In genomic region chr2:53787911-53788289, GRCh38 we compare ENCODE assay signal across 8 cellular contexts. TPM values are rescaled to one million over a fixed set of nuclear protein-coding genes. Genes with fewer than 3 reads are reported as not detected.
A peak's percentile ranks its signal among the peaks of the same experiment; 100 is the strongest.
DNase-seq lines count a peak whose midpoint lies in the region; TF ChIP-seq lines count a peak whose summit lies in the region.

No MANE protein-coding gene starts in this region.

- TF ChIP-seq CTCF in A673 (conservative IDR thresholded peaks at IDR 0.05; ENCODE audit: low read depth, low read length): no peak
- no peak for TF ChIP-seq CTCF in HL-60 (IDR thresholded peaks at IDR 0.05; ENCODE audit: insufficient read depth, low read length)
- no peak for TF ChIP-seq CTCF in brain microvascular endothelial cell (IDR thresholded peaks at IDR 0.05; ENCODE audit: low read depth, low read length, missing control alignments)
- no peak for TF ChIP-seq CTCF in mesothelial cell of epicardium (IDR thresholded peaks at IDR 0.05; ENCODE audit: unreplicated experiment)

- peaks cover 39% of the 10 kb centered on the region for H3K4me1 Mint-ChIP-seq in mesothelial cell of epicardium

- no peaks in the 10 kb centered on the region for H3K9me3 Mint-ChIP-seq in mesothelial cell of epicardium

- BruUV-seq in A673 (replicated peaks; lab: Mats Ljungman, UMichigan): no TSS peak

- H3K4me3 ChIP-seq in A673 (ENCODE audit: low read depth, low read length, poor library complexity, severe bottlenecking): peak overlapping the region; percentile 73
- peak overlapping the region; percentile 78 for H3K4me3 ChIP-seq in HL-60 (replicated peaks; ENCODE audit: insufficient read depth, low read length)
- H3K4me3 ChIP-seq in brain microvascular endothelial cell (ENCODE audit: low read depth, low read length): peak overlapping the region; percentile 70

- peaks cover 10% of the 10 kb centered on the region for H3K4me1 ChIP-seq in A673 (ENCODE audit: insufficient read depth, low read length, poor library complexity, severe bottlenecking)

- POLR2A ChIA-PET in A673 (lab: Charles Lee; ENCODE audit: low non-redundant PET): no interaction called here

- no peaks in the 10 kb centered on the region for H3K36me3 ChIP-seq in A673 (ENCODE audit: insufficient read depth, low read length, poor library complexity, severe bottlenecking)
- no peaks in the 10 kb centered on the region for H3K36me3 ChIP-seq in brain microvascular endothelial cell (replicated peaks)

- CTCF ChIA-PET in A673 (lab: Charles Lee): no interaction called here

- no peaks in the 10 kb centered on the region for H3K9me3 ChIP-seq in A673 (ENCODE audit: low read depth, low read length, poor library complexity, severe bottlenecking)

- no peaks in the 10 kb centered on the region for H3K27me3 Mint-ChIP-seq in mesothelial cell of epicardium (ENCODE audit: low read depth)

- in situ Hi-C loops in brain microvascular endothelial cell (cut with HindIII; ENCODE audit: low pct_ligation_motif_present, low sequenced_read_pairs): no loop called here

- H3K27me3 ChIP-seq in A673 (replicated peaks; ENCODE audit: insufficient read depth, low read depth, low read length, poor library complexity) (no peaks in the 10 kb centered on the region), HL-60 (ENCODE audit: insufficient read depth, poor library complexity, severe bottlenecking) (no peaks in the 10 kb centered on the region), brain microvascular endothelial cell (replicated peaks) (no peaks in the 10 kb centered on the region)

- H3K27ac Mint-ChIP-seq in mesothelial cell of epicardium: peak overlapping the region; percentile 93

- no peak for DNase-seq in A673 (ENCODE audit: low spot score)
- no peak for DNase-seq in HL-60 (ENCODE audit: low read depth in 1 of 2, low spot score in 1 of 2)
- DNase-seq in brain microvascular endothelial cell: no peak
- DNase-seq in mesothelial cell of epicardium (ENCODE audit: low spot score in 2 of 2, unreplicated experiment in 2 of 2): no peak
- no peak for DNase-seq in D341Med (ENCODE audit: low spot score)
- DNase-seq in posterior vena cava (ENCODE audit: low spot score): no peak
- DNase-seq in NCI-H1436 treated with DMSO at 0.1 percent for 48 hours (lab: John Stamatoyannopoulos, UW): no peak
- DNase-seq in HK-2 (ENCODE audit: unreplicated experiment): no peak

- intact Hi-C loops in A673 (cut with micrococcal nuclease; ENCODE audit: unreplicated experiment) (no loop called here), posterior vena cava (cut with DNase I) (no loop called here)

- H3K4me3 Mint-ChIP-seq in mesothelial cell of epicardium: peak overlapping the region; percentile 93

- no peaks in the 10 kb centered on the region for H3K36me3 Mint-ChIP-seq in mesothelial cell of epicardium

- peak overlapping the region; percentile 90 for H3K27ac ChIP-seq in A673 (ENCODE audit: low read depth, low read length, poor library complexity, severe bottlenecking)
- peak overlapping the region; percentile 80 for H3K27ac ChIP-seq in HL-60 (replicated peaks)
- peak overlapping the region; percentile 84 for H3K27ac ChIP-seq in brain microvascular endothelial cell

RNA-seq across cellular contexts. Expression of gene ERLEC1, which starts 1.1 kb away (rescaled TPM):
- total RNA-seq in A673 (2021) (25.7 and 27.7 TPM in 2 replicates), mesothelial cell of epicardium (34.2 to 36.8 TPM (median 34.9 TPM) in 3 replicates), posterior vena cava (10 to 100 TPM; 47.7 to 52.7 TPM)

RNA-seq across cellular contexts. Expression of gene ASB3, which starts 1.1 kb away (rescaled TPM):
- total RNA-seq in A673 (2021) (18.7 and 20.3 TPM in 2 replicates), mesothelial cell of epicardium (34.9 to 38.6 TPM (median 36.6 TPM) in 3 replicates), posterior vena cava (10 to 100 TPM; 12.4 to 13.0 TPM)

RNA-seq across cellular contexts. Expression of gene CHAC2, which starts 20.3 kb away (rescaled TPM):
- total RNA-seq in A673 (2021): 20.1 and 20.4 TPM in 2 replicates
- 0.71 to 1.2 TPM (median 1.1 TPM) in 3 replicates for total RNA-seq in mesothelial cell of epicardium
- total RNA-seq in posterior vena cava: 1 to 10 TPM; 1.5 to 3.1 TPM
